ENCODE assay signal across 13 cellular contexts in genomic region chr7:50332241-50333176, GRCh38. TPM values are rescaled to one million over a fixed set of nuclear protein-coding genes. Genes with fewer than 3 reads are reported as not detected.
A peak's percentile ranks its signal among the peaks of the same experiment; 100 is the strongest.
DNase-seq lines count a peak whose midpoint lies in the region; ATAC-seq and TF ChIP-seq lines count a peak whose summit lies in the region.
"Had no signal": no experiment of that assay in that cellular context is flagged by ENCODE, and none has a peak within 500 bp of the region (broad histone marks: within the 10 kb centered on the region; RNA-seq: fewer than 3 reads in every experiment).

No MANE protein-coding gene starts in this region.

- H3K27ac ChIP-seq in KOPT-K1 (ENCODE audit: low read depth, low read length, poor library complexity, severe bottlenecking), result peak overlapping the region; percentile 98
- peak overlapping the region; percentile 29 to 72 (median 55) for H3K27ac ChIP-seq in transverse colon
- no peak overlapping the region for H3K27ac ChIP-seq in ascending aorta

- CTCF ChIA-PET in activated naive CD4-positive, alpha-beta T cell treated with anti-CD3 and anti-CD28 coated beads, Interleukin-2, amount 10 ng/mL, durations not matched to agents 7 days and 5 days (lab: Charles Lee), result interaction anchor here (1.4 to 3.0 kb wide), 5 partner anchors 15 to 127 kb away, joined by 3 to 15 read pairs (median 4); no protein-coding TSS in a partner anchor

- H3K9me3 ChIP-seq in KOPT-K1 (ENCODE audit: insufficient read depth, low read length, poor library complexity, severe bottlenecking) (no peaks in the 10 kb centered on the region), transverse colon (no peaks in the 10 kb centered on the region), ascending aorta (no peaks in the 10 kb centered on the region)

- TF ChIP-seq EP300 in transverse colon (IDR thresholded peaks at IDR 0.05; ENCODE audit: low read depth), result no peak

- H3K4me1 ChIP-seq in transverse colon (peaks cover 0 to 5% (median 0%) of the 10 kb centered on the region in 4 donors), ascending aorta (no peaks in the 10 kb centered on the region)

- intact Hi-C loops in transverse colon (cut with DNase I; ENCODE audit: low total_unique reads), result no loop called here
- intact Hi-C loops in ascending aorta (cut with DNase I), result no loop called here

- no peak overlapping the region for H3K4me3 Mint-ChIP-seq in activated naive CD4-positive, alpha-beta T cell treated with anti-CD3 and anti-CD28 coated beads, Interleukin-2, amount 10 ng/mL, durations not matched to agents 7 days and 5 days
- H3K4me3 Mint-ChIP-seq in brain, result peak overlapping the region in 1 of 5 experiments; percentile 10

- peaks cover 16% of the 10 kb centered on the region for H3K4me1 Mint-ChIP-seq in activated naive CD4-positive, alpha-beta T cell treated with anti-CD3 and anti-CD28 coated beads, Interleukin-2, amount 10 ng/mL, durations not matched to agents 7 days and 5 days
- H3K4me1 Mint-ChIP-seq in brain, result peaks cover 16% of the 10 kb centered on the region

- no peaks in the 10 kb centered on the region for H3K9me3 Mint-ChIP-seq in activated naive CD4-positive, alpha-beta T cell treated with anti-CD3 and anti-CD28 coated beads, Interleukin-2, amount 50 U/mL, for 72 hours
- no peaks in the 10 kb centered on the region for H3K9me3 Mint-ChIP-seq in activated naive CD4-positive, alpha-beta T cell treated with anti-CD3 and anti-CD28 coated beads, Interleukin-2, amount 10 ng/mL, durations not matched to agents 7 days and 5 days
- no peaks in the 10 kb centered on the region for H3K9me3 Mint-ChIP-seq in brain

- H3K27me3 ChIP-seq in transverse colon (no peaks in the 10 kb centered on the region), ascending aorta (no peaks in the 10 kb centered on the region)

- H3K4me3 ChIP-seq in transverse colon (no peak overlapping the region), ascending aorta (no peak overlapping the region)

- H3K27ac Mint-ChIP-seq in activated naive CD4-positive, alpha-beta T cell treated with anti-CD3 and anti-CD28 coated beads, Interleukin-2, amount 50 U/mL, for 72 hours, result peak overlapping the region; percentile 92
- no peak overlapping the region for H3K27ac Mint-ChIP-seq in activated naive CD4-positive, alpha-beta T cell treated with anti-CD3 and anti-CD28 coated beads, Interleukin-2, amount 10 ng/mL, durations not matched to agents 7 days and 5 days
- peak overlapping the region; percentile 12 to 80 (median 32) for H3K27ac Mint-ChIP-seq in brain

- no peak for TF ChIP-seq POLR2A in transverse colon (IDR thresholded peaks at IDR 0.05)

- in situ Hi-C loops in transverse colon (cut with MboI; ENCODE audit: low pct_ligation_motif_present in 1 of 4, low pct_unique_long_range_greater_than_20kb in 1 of 4, low sequenced_read_pairs in 3 of 4), result no loop called here

- whole genome bisulfite sequencing in transverse colon (ENCODE audit: low coverage in 1 of 2), 2 donors, result 66 to 74% methylated on average over 6 to 8 of the region's 8 CpGs

- H3K36me3 Mint-ChIP-seq in activated naive CD4-positive, alpha-beta T cell treated with anti-CD3 and anti-CD28 coated beads, Interleukin-2, amount 50 U/mL, for 72 hours, result peaks cover 17 to 49% of the 10 kb centered on the region in 2 donors
- H3K36me3 Mint-ChIP-seq in activated naive CD4-positive, alpha-beta T cell treated with anti-CD3 and anti-CD28 coated beads, Interleukin-2, amount 10 ng/mL, durations not matched to agents 7 days and 5 days, result peaks cover 58% of the 10 kb centered on the region
- H3K36me3 Mint-ChIP-seq in brain, result no peaks in the 10 kb centered on the region

- no peak for ATAC-seq in activated naive CD4-positive, alpha-beta T cell treated with anti-CD3 and anti-CD28 coated beads, Interleukin-2, amount 50 U/mL, for 72 hours

- no peak for TF ChIP-seq CTCF in brain (conservative IDR thresholded peaks at IDR 0.05)
- TF ChIP-seq CTCF in transverse colon (IDR thresholded peaks at IDR 0.05), result no peak
- TF ChIP-seq CTCF in ascending aorta (IDR thresholded peaks at IDR 0.05), result no peak

- no peak for DNase-seq in activated naive CD4-positive, alpha-beta T cell treated with anti-CD3 and anti-CD28 coated beads, Interleukin-2, amount 50 U/mL, for 72 hours (ENCODE audit: low spot score in 2 of 2)
- DNase-seq in activated naive CD4-positive, alpha-beta T cell treated with anti-CD3 and anti-CD28 coated beads, Interleukin-2, amount 10 ng/mL, durations not matched to agents 7 days and 5 days, result no peak
- DNase-seq in transverse colon (no peak), NCI-H1417 treated with DMSO at 0.1 percent for 48 hours (lab: John Stamatoyannopoulos, UW) (no peak), ascending aorta (ENCODE audit: low spot score in 2 of 2) (no peak)
- no peak for DNase-seq in stimulated activated naive CD4-positive, alpha-beta T cell (lab: John Stamatoyannopoulos, UW)
- DNase-seq: head of caudate nucleus, islet precursor cell, NCI-H1694, NCI-H524 treated with DMSO at 0.1 percent for 48 hours, SHP77 treated with DMSO at 0.1 percent for 48 hours had no signal

- H3K36me3 ChIP-seq in KOPT-K1 (ENCODE audit: insufficient read depth, low read length) (peaks cover 57% of the 10 kb centered on the region), transverse colon (no peaks in the 10 kb centered on the region), ascending aorta (no peaks in the 10 kb centered on the region)

- no peaks in the 10 kb centered on the region for H3K27me3 Mint-ChIP-seq in activated naive CD4-positive, alpha-beta T cell treated with anti-CD3 and anti-CD28 coated beads, Interleukin-2, amount 10 ng/mL, durations not matched to agents 7 days and 5 days
- no peaks in the 10 kb centered on the region for H3K27me3 Mint-ChIP-seq in brain

RNA-seq across cellular contexts. Expression of gene IKZF1, which starts 28.0 kb away (rescaled TPM):
- total RNA-seq in activated naive CD4-positive, alpha-beta T cell treated with anti-CD3 and anti-CD28 coated beads, Interleukin-2, amount 50 U/mL, for 72 hours, result 100 to 1,000 TPM; 208 to 327 TPM
- 0.42 TPM for polyA plus RNA-seq in brain (ENCODE audit: insufficient read depth, low read depth, low replicate concordance)
- total RNA-seq in transverse colon (100 to 1,000 TPM in 1 of 4 donors, 10 to 100 TPM in 1, 1 to 10 TPM in 2; 9.2 to 116 (median 29.1) TPM), ascending aorta (3.6 TPM)

Comparison
In these comparisons a context has a peak if more than half of its experiments do, and no peak if none do; other contexts are left out.
1. H3K27ac ChIP-seq: peak in KOPT-K1 (single experiment) and transverse colon (4 of 4); none in ascending aorta (0 of 2).